Comparison of ENCODE assay signal across 24 cellular contexts in the genomic region with DNA sequence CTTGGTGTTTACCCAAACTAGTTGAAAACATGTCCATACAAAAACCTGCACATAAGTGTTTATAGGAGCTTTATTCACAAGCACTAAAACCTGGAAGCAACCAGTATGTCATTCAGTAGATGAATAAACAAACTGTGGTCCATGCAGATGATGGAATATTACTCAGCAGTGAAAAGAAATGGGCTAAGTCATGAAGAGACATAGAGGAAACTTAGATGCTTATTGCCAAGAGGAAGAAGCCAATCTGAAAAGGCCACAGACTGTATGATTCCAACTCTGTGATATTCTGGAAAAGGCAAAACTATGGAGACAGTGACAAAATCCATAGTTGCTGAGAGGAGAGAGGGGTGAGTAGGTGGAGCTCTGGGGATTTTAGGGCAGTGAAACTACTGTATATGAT.
"Had no signal": no experiment of that assay in that cellular context is flagged by ENCODE, and none has a peak within 500 bp of the region (broad histone marks: within the 10 kb centered on the region; RNA-seq: fewer than 3 reads in every experiment).

No MANE protein-coding gene starts in this region.

- H3K27me3 ChIP-seq: pancreas, testis, thyroid gland had no signal

- H3K4me1 ChIP-seq: prostate gland had no signal

- ATAC-seq: natural killer cell; stimulated activated naive CD8-positive, alpha-beta T cell treated with anti-CD3 and anti-CD28 coated beads, Interleukin-15, Interleukin-2, amounts not matched to agents 100 U/mL and 50 U/mL, for 24 hours had no signal

- DNase-seq: islet precursor cell; left ventricle myocardium inferior; mesendoderm; naive B cell; natural killer cell; pancreas; posterior cingulate gyrus; retina; stimulated activated CD4-positive, alpha-beta T cell treated with anti-CD3 and anti-CD28 coated beads, Interleukin-12 subunit alpha, Interleukin-12 subunit beta, amount 100 ng/mL, for 4 hours; stimulated activated CD4-positive, alpha-beta T cell treated with anti-CD3 and anti-CD28 coated beads, Interleukin-15, amount 100 ng/mL, for 24 hours; stimulated activated CD4-positive, alpha-beta T cell treated with anti-CD3 and anti-CD28 coated beads, Interleukin-2, amount 100 ng/mL, for 24 hours; stimulated activated CD4-positive, alpha-beta T cell treated with anti-CD3 and anti-CD28 coated beads, Interleukin-4, amount 100 ng/mL, for 1 hour; stimulated activated naive B cell treated with anti-CD40 and anti-IgM and Interleukin-4, amounts not matched to agents 10 μg/mL and 1 μg/mL and 100 μg/mL, for 72 hours; stimulated activated naive CD8-positive, alpha-beta T cell treated with anti-CD3 and anti-CD28 coated beads, Interleukin-15, Interleukin-2, amounts not matched to agents 100 U/mL and 50 U/mL, for 24 hours; stomach; testis; thyroid gland; upper lobe of right lung had no signal

- H3K36me3 Mint-ChIP-seq: mesothelial cell of epicardium had no signal

- H3K27ac Mint-ChIP-seq: mesothelial cell of epicardium, naive B cell, natural killer cell had no signal

- H3K9me3 Mint-ChIP-seq: natural killer cell, neural crest cell had no signal

- H3K4me3 ChIP-seq: lung, skin epidermis, testis, thyroid gland, transverse colon, upper lobe of right lung had no signal

- H3K36me3 ChIP-seq: left ventricle myocardium inferior, pancreas, prostate gland, stomach, thyroid gland, transverse colon, upper lobe of right lung had no signal

- H3K27ac ChIP-seq: left ventricle myocardium inferior, stomach, testis, thyroid gland, upper lobe of right lung had no signal

- H3K4me3 Mint-ChIP-seq: mesothelial cell of epicardium, natural killer cell, neural crest cell had no signal

- H3K9me3 ChIP-seq: pancreas, prostate gland, testis, thyroid gland, transverse colon, upper lobe of right lung had no signal
